Comparison of ENCODE assay signal across 3 cellular contexts in the genomic region with DNA sequence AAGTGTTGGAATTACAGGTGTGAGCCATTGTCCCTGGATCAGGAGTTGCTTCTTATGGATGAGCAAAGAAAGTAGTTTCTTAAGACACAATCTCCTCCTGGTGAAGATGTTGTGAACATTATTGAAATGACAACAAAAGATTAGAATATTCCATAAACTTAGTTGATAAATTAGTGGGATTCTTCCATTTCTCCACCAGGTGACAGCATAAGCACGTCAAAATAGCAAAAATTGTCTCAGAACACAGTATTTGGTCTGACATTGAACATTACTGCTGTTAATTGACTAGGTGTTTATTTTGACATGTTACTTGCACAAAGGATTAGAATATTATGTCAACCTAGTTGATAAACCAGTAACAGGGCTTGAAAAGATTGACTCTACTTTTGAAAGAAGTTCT.
TF ChIP-seq lines count a peak whose summit lies in the region.

No MANE protein-coding gene starts in this region.

TF ChIP-seq in IMR-90, 13 proteins besides CTCF, POLR2A, EP300 and RAD21:
- no peak for TF ChIP-seq MAFK (IDR thresholded peaks at IDR 0.05; ENCODE audit: low read depth, low read length)
- TF ChIP-seq SMC3 (IDR thresholded peaks at IDR 0.05; ENCODE audit: low read depth, low read length) = peak; percentile 58; the same call in 1 of the 2 replicates

TF ChIP-seq in K562, 482 proteins besides CTCF, POLR2A, EP300 and RAD21:
- no peak for TF ChIP-seq PHB (CRISPR knock-in tag; IDR thresholded peaks at IDR 0.05)
- 0 out of 2 replicates have a peak, but pooled peaks have one; percentile 7 for TF ChIP-seq SMC3 (conservative IDR thresholded peaks at IDR 0.05; ENCODE audit: insufficient read depth, low read depth, low read length)

TF ChIP-seq in GM12891, 5 proteins besides CTCF, POLR2A, EP300 and RAD21:
- TF ChIP-seq SPI1 (IDR thresholded peaks at IDR 0.05; ENCODE audit: low read depth, low read length) (no peak), TAF1 (IDR thresholded peaks at IDR 0.05; ENCODE audit: low read depth, low read length) (no peak), POLR2AphosphoS5 (IDR thresholded peaks at IDR 0.05; ENCODE audit: low read depth, low read length) (no peak), POU2F2 (IDR thresholded peaks at IDR 0.05; ENCODE audit: low read depth, low read length) (no peak), PAX5 (IDR thresholded peaks at IDR 0.05; ENCODE audit: insufficient read depth, low read length, severe bottlenecking) (no peak)
